ENCODE assay signal across 21 cellular contexts in the genomic region with DNA sequence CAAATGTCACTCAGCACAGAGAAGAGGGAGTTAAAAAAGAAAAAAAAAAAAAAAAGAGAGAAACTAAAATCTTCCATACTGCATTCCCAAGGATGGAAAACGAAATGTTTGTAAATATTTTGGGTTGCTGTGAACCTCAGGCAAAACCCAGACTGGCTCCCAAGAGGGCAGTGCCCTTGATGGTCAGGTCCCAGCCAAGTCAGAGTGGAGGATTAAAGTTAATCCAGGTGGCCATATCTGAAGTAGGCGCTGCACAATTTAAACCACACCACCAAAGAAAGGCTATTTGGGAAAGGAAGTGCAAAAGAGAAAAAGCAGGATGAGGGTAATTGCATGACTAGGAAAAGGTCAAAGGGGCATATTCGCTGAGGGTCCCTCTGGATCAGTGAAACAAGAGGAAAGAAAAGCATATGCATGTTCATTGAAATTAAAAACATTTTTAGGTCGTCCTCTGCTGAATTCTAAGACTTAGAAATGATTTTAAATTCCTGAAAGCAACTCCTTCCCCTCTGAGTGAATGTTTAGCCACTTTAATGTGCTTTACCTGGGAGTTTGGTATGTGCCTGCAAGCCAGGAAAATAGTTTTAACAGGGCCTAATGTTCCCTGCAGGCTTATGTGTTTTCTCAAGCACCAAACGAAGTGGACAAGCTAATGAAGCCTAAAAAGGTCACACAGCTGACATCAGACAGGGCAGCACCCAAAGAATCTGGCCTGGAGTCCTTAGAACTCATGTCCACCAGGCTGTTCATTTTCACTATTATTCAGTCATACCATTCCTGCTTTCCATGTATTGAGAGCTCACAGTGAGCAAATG.
A peak's percentile ranks its signal among the peaks of the same experiment; 100 is the strongest.
DNase-seq lines count a peak whose midpoint lies in the region; FAIRE-seq and TF ChIP-seq lines count a peak whose summit lies in the region.
"Had no signal": no experiment of that assay in that cellular context is flagged by ENCODE, and none has a peak within 500 bp of the region (broad histone marks: within the 10 kb centered on the region; RNA-seq: fewer than 3 reads in every experiment).

No MANE protein-coding gene starts in this region.

- peak overlapping the region; percentile 29 to 78 for H3K27ac ChIP-seq in kidney (ENCODE audit: low read depth in 2 of 2, low read length in 2 of 2)
- H3K27ac ChIP-seq: neutrophil had no signal

- no peak overlapping the region for H3K27ac Mint-ChIP-seq in progenitor cell of endocrine pancreas
- H3K27ac Mint-ChIP-seq in activated naive CD8-positive, alpha-beta T cell treated with anti-CD3 and anti-CD28 coated beads for 36 hours, result no peak overlapping the region
- H3K27ac Mint-ChIP-seq in mesothelial cell of epicardium, result no peak overlapping the region
- H3K27ac Mint-ChIP-seq: activated CD4-positive, alpha-beta T cell treated with anti-CD3 and anti-CD28 coated beads, Interleukin-2, amount 10 ng/mL, durations not matched to agents 24 days and 14 days had no signal

- TF ChIP-seq CTCF in choroid plexus epithelial cell (conservative IDR thresholded peaks at IDR 0.05; ENCODE audit: low read depth, low read length), result no peak
- no peak for TF ChIP-seq CTCF in kidney (IDR thresholded peaks at IDR 0.05; ENCODE audit: borderline replicate concordance, extremely low read depth, insufficient read depth)
- no peak for TF ChIP-seq CTCF in progenitor cell of endocrine pancreas (IDR thresholded peaks at IDR 0.05; ENCODE audit: unreplicated experiment)
- TF ChIP-seq CTCF in mesothelial cell of epicardium (IDR thresholded peaks at IDR 0.05; ENCODE audit: unreplicated experiment), result no peak

- no peaks in the 10 kb centered on the region for H3K9me3 Mint-ChIP-seq in progenitor cell of endocrine pancreas (ENCODE audit: low read depth)
- no peaks in the 10 kb centered on the region for H3K9me3 Mint-ChIP-seq in activated naive CD8-positive, alpha-beta T cell treated with anti-CD3 and anti-CD28 coated beads for 36 hours
- no peaks in the 10 kb centered on the region for H3K9me3 Mint-ChIP-seq in mesothelial cell of epicardium

- FAIRE-seq in G401.6 (lab: Jason Lieb, UNC) (peak; percentile 99), kidney (lab: Jason Lieb, UNC) (no peak)
- FAIRE-seq: bronchial epithelial cell, GM12892, HepG2 had no signal

- H3K4me1 Mint-ChIP-seq in progenitor cell of endocrine pancreas (ENCODE audit: low read depth), result peaks cover 15% of the 10 kb centered on the region
- peaks cover 18% of the 10 kb centered on the region for H3K4me1 Mint-ChIP-seq in activated naive CD8-positive, alpha-beta T cell treated with anti-CD3 and anti-CD28 coated beads for 36 hours
- peaks cover 36% of the 10 kb centered on the region for H3K4me1 Mint-ChIP-seq in mesothelial cell of epicardium

- intact Hi-C loops in kidney (cut with DNase I), result no loop called here

- H3K4me3 Mint-ChIP-seq in progenitor cell of endocrine pancreas (ENCODE audit: low read depth) (peak overlapping the region; percentile 13), mesothelial cell of epicardium (no peak overlapping the region)
- no peak overlapping the region for H3K4me3 Mint-ChIP-seq in activated naive CD8-positive, alpha-beta T cell treated with anti-CD3 and anti-CD28 coated beads for 36 hours
- H3K4me3 Mint-ChIP-seq: activated CD4-positive, alpha-beta T cell treated with anti-CD3 and anti-CD28 coated beads, Interleukin-2, amount 10 ng/mL, durations not matched to agents 24 days and 14 days had no signal

- H3K4me1 ChIP-seq in kidney (ENCODE audit: control insufficient read depth in 1 of 2, insufficient read depth in 1 of 2, low read depth in 1 of 2, low read length in 2 of 2), result peaks cover 0 to 11% of the 10 kb centered on the region in 2 donors

- no peaks in the 10 kb centered on the region for H3K36me3 Mint-ChIP-seq in progenitor cell of endocrine pancreas (ENCODE audit: insufficient read depth)
- H3K36me3 Mint-ChIP-seq in activated naive CD8-positive, alpha-beta T cell treated with anti-CD3 and anti-CD28 coated beads for 36 hours, result no peaks in the 10 kb centered on the region
- H3K36me3 Mint-ChIP-seq in mesothelial cell of epicardium, result no peaks in the 10 kb centered on the region

- no peaks in the 10 kb centered on the region for H3K9me3 ChIP-seq in kidney (ENCODE audit: control insufficient read depth in 1 of 2, low read length in 2 of 2)
- H3K9me3 ChIP-seq: neutrophil had no signal

- no peak overlapping the region for H3K4me3 ChIP-seq in choroid plexus epithelial cell (ENCODE audit: low read depth, low read length)
- H3K4me3 ChIP-seq in kidney (ENCODE audit: low read length in 2 of 2), result peak overlapping the region in 1 of 2 donors; percentile 30

- no peaks in the 10 kb centered on the region for H3K36me3 ChIP-seq in kidney (ENCODE audit: control insufficient read depth in 1 of 2, insufficient read depth in 2 of 2, low read length in 2 of 2)
- H3K36me3 ChIP-seq: neutrophil had no signal

- H3K27me3 Mint-ChIP-seq in progenitor cell of endocrine pancreas, result no peaks in the 10 kb centered on the region
- no peaks in the 10 kb centered on the region for H3K27me3 Mint-ChIP-seq in activated naive CD8-positive, alpha-beta T cell treated with anti-CD3 and anti-CD28 coated beads for 36 hours
- no peaks in the 10 kb centered on the region for H3K27me3 Mint-ChIP-seq in mesothelial cell of epicardium (ENCODE audit: low read depth)
- H3K27me3 Mint-ChIP-seq: activated CD4-positive, alpha-beta T cell treated with anti-CD3 and anti-CD28 coated beads, Interleukin-2, amount 10 ng/mL, durations not matched to agents 24 days and 14 days had no signal

- peak overlapping the region in 1 of 2 donors; percentile 27 for H3K9ac ChIP-seq in kidney (ENCODE audit: low read length in 2 of 2)

- DNase-seq in choroid plexus epithelial cell (ENCODE audit: low read depth) (peak; percentile 9), kidney (no peak), progenitor cell of endocrine pancreas (ENCODE audit: low spot score, unreplicated experiment) (no peak), hypothalamus (lab: John Stamatoyannopoulos, UW) (no peak), midbrain (lab: John Stamatoyannopoulos, UW) (no peak), mesothelial cell of epicardium (ENCODE audit: low spot score in 2 of 2, unreplicated experiment in 2 of 2) (no peak)
- no peak for DNase-seq in activated naive CD8-positive, alpha-beta T cell treated with anti-CD3 and anti-CD28 coated beads for 36 hours
- DNase-seq: activated CD4-positive, alpha-beta T cell treated with anti-CD3 and anti-CD28 coated beads, Interleukin-2, amount 10 ng/mL, durations not matched to agents 24 days and 14 days; activated naive CD4-positive, alpha-beta T cell treated with Interleukin-2 at 50 U/mL for 16 hours; activated T-cell treated with anti-CD3 and anti-CD28 coated beads, Interleukin-2, amount 50 U/mL, for 48 hours; cortex of kidney; NCI-H1092 treated with DMSO at 0.1 percent for 48 hours; NCI-H2029; NCI-H69; RPMI8226; T-helper 2 cell had no signal
